ENCODE assay signal across 21 cellular contexts in genomic region chr16:55835578-55835977, GRCh38. TPM values are rescaled to one million over a fixed set of nuclear protein-coding genes. Genes with fewer than 3 reads are reported as not detected.
DNase-seq lines count a peak whose midpoint lies in the region; ATAC-seq, FAIRE-seq and TF ChIP-seq lines count a peak whose summit lies in the region.
"Had no signal": no experiment of that assay in that cellular context is flagged by ENCODE, and none has a peak within 500 bp of the region (broad histone marks: within the 10 kb centered on the region; RNA-seq: fewer than 3 reads in every experiment).

No MANE protein-coding gene starts in this region.

- peaks cover 2% of the 10 kb centered on the region for H3K27me3 ChIP-seq in mammary epithelial cell (ENCODE audit: insufficient read depth, low read length)
- H3K27me3 ChIP-seq in esophagus squamous epithelium, result peaks cover 0 to 13% (median 0%) of the 10 kb centered on the region in 4 donors

- H3K79me2 ChIP-seq in mammary epithelial cell (ENCODE audit: insufficient read depth, low read length), result no peaks in the 10 kb centered on the region

- H3K4me1 Mint-ChIP-seq in MCF 10A (ENCODE audit: insufficient read depth, unreplicated experiment), result peaks cover 15% of the 10 kb centered on the region
- H3K4me1 Mint-ChIP-seq: natural killer cell had no signal

- H3K4me1 ChIP-seq in mammary epithelial cell (ENCODE audit: insufficient read depth, low read length) (no peaks in the 10 kb centered on the region), esophagus squamous epithelium (peaks cover 8 to 35% (median 19%) of the 10 kb centered on the region in 3 donors)

- H3K27ac ChIP-seq in mammary epithelial cell (ENCODE audit: insufficient read depth, low read depth, low read length), result no peak overlapping the region
- peak overlapping the region; percentile 34 to 84 (median 61) for H3K27ac ChIP-seq in esophagus squamous epithelium

- no peak for ATAC-seq in HG02938 (IDR thresholded peaks at IDR 0.05; ENCODE audit: unreplicated experiment)
- no peak for ATAC-seq in stimulated activated naive CD8-positive, alpha-beta T cell treated with anti-CD3 and anti-CD28 coated beads, Interleukin-15, Interleukin-2, amounts not matched to agents 100 U/mL and 50 U/mL, for 24 hours
- ATAC-seq: GM23338, natural killer cell had no signal

- no peak overlapping the region for H3K27ac Mint-ChIP-seq in MCF 10A (ENCODE audit: low read depth, unreplicated experiment)
- H3K27ac Mint-ChIP-seq: natural killer cell had no signal

- H3K4me3 Mint-ChIP-seq in MCF 10A (ENCODE audit: unreplicated experiment), result no peak overlapping the region
- H3K4me3 Mint-ChIP-seq: GM23338, natural killer cell had no signal

- peak; percentile 79 for DNase-seq in MCF 10A (ENCODE audit: unreplicated experiment)
- no peak for DNase-seq in mammary epithelial cell
- DNase-seq in esophagus squamous epithelium (lab: John Stamatoyannopoulos, UW), result no peak
- DNase-seq in lower leg skin (ENCODE audit: low spot score in 2 of 2), result peak; percentile 82 to 91
- DNase-seq in ACHN, result no peak
- DNase-seq in GM19239 (ENCODE audit: insufficient read length, low spot score), result no peak
- DNase-seq in stimulated activated naive CD8-positive, alpha-beta T cell treated with anti-CD3 and anti-CD28 coated beads, Interleukin-15, Interleukin-2, amounts not matched to agents 100 U/mL and 50 U/mL, for 24 hours, result no peak
- DNase-seq: activated CD4-positive, alpha-beta T cell treated with anti-CD3 and anti-CD28 coated beads, Interleukin-2, amount 50 U/mL, for 1 hour; amniotic stem cell; natural killer cell; NCI-H187 treated with DMSO at 0.1 percent for 48 hours; NCI-H748 treated with DMSO at 0.1 percent for 48 hours; retina; stimulated activated CD8-positive, alpha-beta memory T cell treated with anti-CD3 and anti-CD28 coated beads, Interleukin-4, amount 100 ng/mL, for 48 hours; T1000; trophoblast cell had no signal

- H3K9me3 ChIP-seq in mammary epithelial cell (replicated peaks; ENCODE audit: insufficient read depth, low read length) (no peaks in the 10 kb centered on the region), esophagus squamous epithelium (no peaks in the 10 kb centered on the region)

- intact Hi-C loops in MCF 10A (cut with micrococcal nuclease) (no loop called here), mammary epithelial cell (cut with micrococcal nuclease) (no loop called here), esophagus squamous epithelium (cut with DNase I) (no loop called here), lower leg skin (cut with DNase I; ENCODE audit: low total_unique reads) (no loop called here)

- H4K20me1 ChIP-seq in mammary epithelial cell (ENCODE audit: insufficient read depth, low read length), result no peaks in the 10 kb centered on the region

- 0% methylated on average over 1 of the region's 1 CpG for WGBS in mammary epithelial cell (ENCODE audit: low coverage, missing lambda C conversion rate)
- 11 to 23% methylated on average over 1 of the region's 1 CpG for WGBS in esophagus squamous epithelium, 2 donors
- WGBS in lower leg skin, 2 donors, result 0 to 20% methylated on average over 1 of the region's 1 CpG

- H3K36me3 Mint-ChIP-seq in MCF 10A (ENCODE audit: insufficient read depth, unreplicated experiment), result no peaks in the 10 kb centered on the region
- H3K36me3 Mint-ChIP-seq: natural killer cell had no signal

- in situ Hi-C loops in mammary epithelial cell (cut with MboI; ENCODE audit: low sequenced_read_pairs in 2 of 2) (no loop called here), ACHN (cut with HindIII; ENCODE audit: low pct_ligation_motif_present, low pct_unique_long_range_greater_than_20kb, low sequenced_read_pairs) (loop anchor here (25.0 kb wide), 1 partner anchor 123 kb away; no protein-coding TSS in a partner anchor)

- BruUV-seq in MCF 10A (replicated peaks; lab: Mats Ljungman, UMichigan) (no TSS peak), mammary epithelial cell (replicated peaks; lab: Mats Ljungman, UMichigan) (no TSS peak)

- H3K9ac ChIP-seq in mammary epithelial cell (ENCODE audit: insufficient read depth, low read length), result no peak overlapping the region

- H3K36me3 ChIP-seq in mammary epithelial cell (ENCODE audit: insufficient read depth, low read length) (no peaks in the 10 kb centered on the region), esophagus squamous epithelium (no peaks in the 10 kb centered on the region)

- H3K9me3 Mint-ChIP-seq in MCF 10A (ENCODE audit: unreplicated experiment), result no peaks in the 10 kb centered on the region
- H3K9me3 Mint-ChIP-seq: GM23338, natural killer cell had no signal

- dilution Hi-C loops in mammary epithelial cell (cut with HindIII; ENCODE audit: low sequenced_read_pairs), result loop anchor here (25.0 kb wide), 3 partner anchors 98 to 373 kb away; no protein-coding TSS in a partner anchor

- no peak overlapping the region for H2AFZ ChIP-seq in mammary epithelial cell (ENCODE audit: low read depth, low read length)

- no peak for TF ChIP-seq POLR2A in esophagus squamous epithelium (IDR thresholded peaks at IDR 0.05)
- no peak for TF ChIP-seq POLR2A in lower leg skin (IDR thresholded peaks at IDR 0.05)

- POLR2A ChIA-PET in MCF 10A (lab: Yijun Ruan, JAX), result interaction anchor here (0.9 to 1.2 kb wide), 3 partner anchors 10 to 410 kb away, joined by 3 to 4 read pairs (median 3); no protein-coding TSS in a partner anchor

- peaks cover 8% of the 10 kb centered on the region for H3K27me3 Mint-ChIP-seq in MCF 10A (ENCODE audit: insufficient read depth, unreplicated experiment)

- H3K4me3 ChIP-seq in mammary epithelial cell (replicated peaks in 1 of 3; ENCODE audit: insufficient read depth in 1 of 3, low read depth in 2 of 3, low read length in 3 of 3), result no peak overlapping the region
- no peak overlapping the region for H3K4me3 ChIP-seq in esophagus squamous epithelium
- no peak overlapping the region for H3K4me3 ChIP-seq in lower leg skin (ENCODE audit: low read depth, poor library complexity, severe bottlenecking)
- H3K4me3 ChIP-seq: coronary artery, GM23338 had no signal

- TF ChIP-seq CTCF in MCF 10A (IDR thresholded peaks at IDR 0.05; ENCODE audit: unreplicated experiment), result no peak
- TF ChIP-seq CTCF in mammary epithelial cell (conservative IDR thresholded peaks at IDR 0.05 in 1 of 2, IDR thresholded peaks at IDR 0.05 in 1 of 2; ENCODE audit: extremely low read depth in 1 of 2, insufficient read depth in 1 of 2, low read depth in 1 of 2, low read length in 2 of 2), result no peak
- no peak for TF ChIP-seq CTCF in esophagus squamous epithelium (IDR thresholded peaks at IDR 0.05)
- TF ChIP-seq CTCF in lower leg skin (IDR thresholded peaks at IDR 0.05), result no peak

- no peak for FAIRE-seq in GM19239 (lab: Jason Lieb, UNC)
- FAIRE-seq: A204.1, GM18507 had no signal

- CTCF ChIA-PET in MCF 10A (lab: Yijun Ruan, JAX), result interaction anchor here (0.6 to 1.2 kb wide), 6 partner anchors 17 to 371 kb away, joined by 3 to 4 read pairs (median 3); no protein-coding TSS in a partner anchor
- CTCF ChIA-PET in mammary epithelial cell (lab: Charles Lee; ENCODE audit: low non-redundant PET), result no interaction called here

- no peak overlapping the region for H3K4me2 ChIP-seq in mammary epithelial cell (ENCODE audit: insufficient read depth, low read depth, low read length)
- H3K4me2 ChIP-seq: GM23338 had no signal

RNA-seq across cellular contexts. Expression of gene CES1, which starts 2.7 kb away (rescaled TPM):
- total RNA-seq in MCF 10A (2022) (not detected in 2 replicates), mammary epithelial cell (under 1 TPM in 1 of 2 donors, not detected in 1; 0.50 TPM), esophagus squamous epithelium (100 to 1,000 TPM in 1 of 4 donors, 10 to 100 TPM in 1, 1 to 10 TPM in 1, under 1 TPM in 1; 0.88 to 181 (median 6.7) TPM), lower leg skin (1 to 10 TPM in 3 of 4 donors, under 1 TPM in 1; 0.76 to 9.5 (median 2.6) TPM)
- 0.07 TPM for polyA plus RNA-seq in mammary epithelial cell
- not detected for polyA minus RNA-seq in mammary epithelial cell
- total RNA-seq: GM23338 had no signal

RNA-seq across cellular contexts. Expression of gene CES5A, which starts 39.6 kb away (rescaled TPM):
- total RNA-seq in MCF 10A (2022) (not detected in 2 replicates), mammary epithelial cell (not detected), esophagus squamous epithelium (not detected), lower leg skin (under 1 TPM; 0.34 to 0.56 (median 0.46) TPM)
- not detected for polyA plus RNA-seq in mammary epithelial cell
- polyA minus RNA-seq in mammary epithelial cell, result not detected
- total RNA-seq: GM23338, natural killer cell had no signal
- polyA plus RNA-seq: GM23338 had no signal

Comparison
In these comparisons a context has a peak if more than half of its experiments do, and no peak if none do; other contexts are left out.
1. DNase-seq: peak in MCF 10A (single experiment) and lower leg skin (2 of 2); none in mammary epithelial cell (single experiment), esophagus squamous epithelium (single experiment), ACHN (single experiment), GM19239 (single experiment) and stimulated activated naive CD8-positive, alpha-beta T cell treated with anti-CD3 and anti-CD28 coated beads, Interleukin-15, Interleukin-2, amounts not matched to agents 100 U/mL and 50 U/mL, for 24 hours (single experiment).